ENCODE assay signal across 9 cellular contexts in genomic region chr17:72116692-72117469, GRCh38. TPM values are rescaled to one million over a fixed set of nuclear protein-coding genes. Genes with fewer than 3 reads are reported as not detected.
DNase-seq lines count a peak whose midpoint lies in the region; ATAC-seq and TF ChIP-seq lines count a peak whose summit lies in the region.
"Had no signal": no experiment of that assay in that cellular context is flagged by ENCODE, and none has a peak within 500 bp of the region (broad histone marks: within the 10 kb centered on the region; RNA-seq: fewer than 3 reads in every experiment).

No MANE protein-coding gene starts in this region.

- H3K27ac Mint-ChIP-seq in stimulated activated naive B cell treated with anti-CD40 and anti-IgM and Interleukin-4, amounts not matched to agents 10 μg/mL and 1 μg/mL and 100 μg/mL, for 72 hours: peak overlapping the region; percentile 54

- H3K36me3 Mint-ChIP-seq in stimulated activated naive B cell treated with anti-CD40 and anti-IgM and Interleukin-4, amounts not matched to agents 10 μg/mL and 1 μg/mL and 100 μg/mL, for 72 hours: peaks cover 2% of the 10 kb centered on the region in 2 donors

- H3K4me1 Mint-ChIP-seq in stimulated activated naive B cell treated with anti-CD40 and anti-IgM and Interleukin-4, amounts not matched to agents 10 μg/mL and 1 μg/mL and 100 μg/mL, for 72 hours: peaks cover 10 to 24% of the 10 kb centered on the region in 2 donors

- no peaks in the 10 kb centered on the region for H3K9me3 ChIP-seq in HUES48 (ENCODE audit: control insufficient read depth, insufficient read depth, low read length)
- no peaks in the 10 kb centered on the region for H3K9me3 ChIP-seq in colonic mucosa
- H3K9me3 ChIP-seq in right lobe of liver: no peaks in the 10 kb centered on the region
- no peaks in the 10 kb centered on the region for H3K9me3 ChIP-seq in SJCRH30 (replicated peaks)

- WGBS in right lobe of liver (ENCODE audit: insufficient coverage, low coverage, low lambda C conversion rate, missing lambda C conversion rate): 7% methylated on average over 26 of the region's 52 CpGs

- H3K36me3 ChIP-seq in HUES48 (ENCODE audit: control insufficient read depth, insufficient read depth, low read length): no peaks in the 10 kb centered on the region
- H3K36me3 ChIP-seq in colonic mucosa: no peaks in the 10 kb centered on the region
- H3K36me3 ChIP-seq in right lobe of liver: no peaks in the 10 kb centered on the region
- H3K36me3 ChIP-seq in SJCRH30: no peaks in the 10 kb centered on the region

- intact Hi-C loops in colonic mucosa (cut with DNase I) (loop anchor here (10.0 kb wide), 1 partner anchor 142 kb away; no protein-coding TSS in a partner anchor), right lobe of liver (cut with DNase I) (no loop called here)

- H3K4me1 ChIP-seq in HUES48 (ENCODE audit: control insufficient read depth, insufficient read depth, low read length) (peaks cover 40% of the 10 kb centered on the region), colonic mucosa (no peaks in the 10 kb centered on the region), right lobe of liver (peaks cover 0 to 31% (median 4%) of the 10 kb centered on the region in 4 donors), SJCRH30 (peaks cover 2% of the 10 kb centered on the region; the same call in 1 of the 2 replicates)

- peaks cover 70 to 89% of the 10 kb centered on the region in 2 donors for H3K27me3 Mint-ChIP-seq in stimulated activated naive B cell treated with anti-CD40 and anti-IgM and Interleukin-4, amounts not matched to agents 10 μg/mL and 1 μg/mL and 100 μg/mL, for 72 hours

- no peak overlapping the region for H3K27ac ChIP-seq in HUES48 (ENCODE audit: low read depth, low read length)
- no peak overlapping the region for H3K27ac ChIP-seq in colonic mucosa
- H3K27ac ChIP-seq in right lobe of liver: no peak overlapping the region
- H3K27ac ChIP-seq in SJCRH30: no peak overlapping the region

- H3K9ac ChIP-seq in HUES48 (ENCODE audit: low read depth, low read length) (no peak overlapping the region), colonic mucosa (ENCODE audit: low read depth in 2 of 2, low read length in 2 of 2) (peak overlapping the region in 1 of 2 donors; percentile 74)

- no peak for TF ChIP-seq POLR2A in right lobe of liver (IDR thresholded peaks at IDR 0.05)

- peak overlapping the region; percentile 52 for H3K4me3 ChIP-seq in HUES48 (ENCODE audit: low read depth, low read length)
- peak overlapping the region; percentile 23 for H3K4me3 ChIP-seq in colonic mucosa
- peak overlapping the region; percentile 21 to 37 (median 25) for H3K4me3 ChIP-seq in right lobe of liver
- H3K4me3 ChIP-seq in SJCRH30: no peak overlapping the region

- TF ChIP-seq CTCF in colonic mucosa (IDR thresholded peaks at IDR 0.05) (no peak), right lobe of liver (IDR thresholded peaks at IDR 0.05) (no peak), GM13977 (IDR thresholded peaks at IDR 0.05; ENCODE audit: extremely low read depth, insufficient read depth, missing control alignments) (no peak)

- H3K27me3 ChIP-seq in HUES48 (ENCODE audit: control insufficient read depth, insufficient read depth, low read length) (peaks cover 83% of the 10 kb centered on the region), colonic mucosa (peaks cover 24% of the 10 kb centered on the region), right lobe of liver (peaks cover 0 to 44% of the 10 kb centered on the region in 2 donors), SJCRH30 (no peaks in the 10 kb centered on the region)

- ATAC-seq in right lobe of liver: peak in 3 of 4 donors; percentile 9 to 41 (median 19)
- no peak for ATAC-seq in stimulated activated naive B cell treated with anti-CD40 and anti-IgM and Interleukin-4, amounts not matched to agents 10 μg/mL and 1 μg/mL and 100 μg/mL, for 72 hours (replicated peaks)
- ATAC-seq in HG03196 (IDR thresholded peaks at IDR 0.05; ENCODE audit: unreplicated experiment): no peak
- ATAC-seq: SK-N-SH treated with all-trans-retinoic acid at 6 μM for 48 hours had no signal

- no peak overlapping the region for H3K4me3 Mint-ChIP-seq in stimulated activated naive B cell treated with anti-CD40 and anti-IgM and Interleukin-4, amounts not matched to agents 10 μg/mL and 1 μg/mL and 100 μg/mL, for 72 hours

- in situ Hi-C loops in GM13977 (cut with MboI; ENCODE audit: low pct_unique_long_range_greater_than_20kb, low sequenced_read_pairs, unreplicated experiment): loop anchor here (25.0 kb wide), 1 partner anchor 420 kb away; no protein-coding TSS in a partner anchor

- DNase-seq in colonic mucosa (peak; percentile 32), right lobe of liver (peak in 1 of 3 donors; percentile 41), GM13977 (ENCODE audit: low spot score) (no peak), SJCRH30 (no peak)
- DNase-seq in stimulated activated naive B cell treated with anti-CD40 and anti-IgM and Interleukin-4, amounts not matched to agents 10 μg/mL and 1 μg/mL and 100 μg/mL, for 72 hours: no peak
- DNase-seq: stimulated activated CD4-positive, alpha-beta T cell treated with anti-CD3 and anti-CD28 coated beads, Interleukin-2, amount 100 ng/mL, for 24 hours had no signal

- no peaks in the 10 kb centered on the region for H3K9me3 Mint-ChIP-seq in stimulated activated naive B cell treated with anti-CD40 and anti-IgM and Interleukin-4, amounts not matched to agents 10 μg/mL and 1 μg/mL and 100 μg/mL, for 72 hours

RNA-seq across cellular contexts. Expression of gene SOX9, which starts 3.9 kb away (rescaled TPM):
- total RNA-seq in colonic mucosa: 10 to 100 TPM; 52.3 to 74.2 TPM
- 1 to 10 TPM; 1.2 to 5.9 (median 1.9) TPM for total RNA-seq in right lobe of liver
- total RNA-seq in SJCRH30 (2014; rRNA removed; shearing (Covaris generic)): 104 and 105 TPM in 2 replicates

Comparison
In these comparisons a context has a peak if more than half of its experiments do, and no peak if none do; other contexts are left out.
1. ATAC-seq: peak in right lobe of liver (3 of 4); none in stimulated activated naive B cell treated with anti-CD40 and anti-IgM and Interleukin-4, amounts not matched to agents 10 μg/mL and 1 μg/mL and 100 μg/mL, for 72 hours (0 of 2) and HG03196 (single experiment).
2. RNA of gene SOX9, which starts 3.9 kb away (total RNA-seq): 104 to 105 TPM in SJCRH30 and 52.3 to 74.2 TPM in colonic mucosa; 1.2 to 5.9 TPM in right lobe of liver; every median in the first group is over 4 times any median in the second.